In genomic region chr1:8938232-8939117, GRCh38 we compare ENCODE assay signal across 16 cellular contexts. TPM values are rescaled to one million over a fixed set of nuclear protein-coding genes. Genes with fewer than 3 reads are reported as not detected.
DNase-seq lines count a peak whose midpoint lies in the region; ATAC-seq and TF ChIP-seq lines count a peak whose summit lies in the region.
"Had no signal": no experiment of that assay in that cellular context is flagged by ENCODE, and none has a peak within 500 bp of the region (broad histone marks: within the 10 kb centered on the region; RNA-seq: fewer than 3 reads in every experiment).

No MANE protein-coding gene starts in this region.

- H3K36me3 Mint-ChIP-seq in T-cell: no peaks in the 10 kb centered on the region

- 65 to 74% methylated on average over 7 of the region's 7 CpGs for WGBS in esophagus, 2 donors
- 87% methylated on average over 7 of the region's 7 CpGs for WGBS in SK-N-SH (ENCODE audit: low lambda C conversion rate)

- TF ChIP-seq RAD21 in SK-N-SH (IDR thresholded peaks at IDR 0.05; ENCODE audit: low read length): no peak

- in situ Hi-C loops in HAP-1 (cut with MboI; ENCODE audit: low sequenced_read_pairs): no loop called here

- TF ChIP-seq CTCF in SK-N-SH (IDR thresholded peaks at IDR 0.05): no peak

- peaks cover 46 to 58% (median 52%) of the 10 kb centered on the region in 3 donors for H3K4me1 Mint-ChIP-seq in T-cell

- no peaks in the 10 kb centered on the region for H3K9me3 Mint-ChIP-seq in T-cell

- no peak overlapping the region for H2AFZ ChIP-seq in SK-N-SH (ENCODE audit: low read depth)

- H3K4me3 ChIP-seq in BLaER1: no peak overlapping the region
- H3K4me3 ChIP-seq in HAP-1: no peak overlapping the region
- H3K4me3 ChIP-seq in esophagus (ENCODE audit: low read depth in 1 of 2, low read length in 2 of 2): no peak overlapping the region
- H3K4me3 ChIP-seq in SK-N-SH (ENCODE audit: low read depth in 2 of 2, low read length in 1 of 2): no peak overlapping the region
- H3K4me3 ChIP-seq: lung had no signal

- CTCF ChIA-PET in T-cell (lab: Charles Lee): no interaction called here
- CTCF ChIA-PET in SK-N-SH (lab: Yijun Ruan, JAX): interaction anchor here (0.9 to 2.0 kb wide), 5 partner anchors 50 to 553 kb away, joined by 3 to 5 read pairs (median 3); no protein-coding TSS in a partner anchor

- H3K27ac ChIP-seq in BLaER1 (no peak overlapping the region), esophagus (ENCODE audit: low read depth in 2 of 2, low read length in 1 of 2) (peak overlapping the region; percentile 9 to 73), SK-N-SH (ENCODE audit: low read depth in 2 of 2, low read length in 1 of 2) (no peak overlapping the region)
- H3K27ac ChIP-seq: C4-2B, RWPE1, WERI-Rb-1 had no signal

- H3K4me2 ChIP-seq in BLaER1 (peak overlapping the region; percentile 57), SK-N-SH (no peak overlapping the region)

- H3K4me1 ChIP-seq in BLaER1 (peaks cover 32% of the 10 kb centered on the region), HAP-1 (peaks cover 16% of the 10 kb centered on the region), esophagus (ENCODE audit: control insufficient read depth in 2 of 2, insufficient read depth in 2 of 2, low read length in 1 of 2) (peaks cover 0 to 2% of the 10 kb centered on the region in 2 donors), SK-N-SH (ENCODE audit: control insufficient read depth in 1 of 2, insufficient read depth in 2 of 2, low read depth in 1 of 2, low read length in 1 of 2) (no peaks in the 10 kb centered on the region)

- no peaks in the 10 kb centered on the region for H4K20me1 ChIP-seq in BLaER1
- no peaks in the 10 kb centered on the region for H4K20me1 ChIP-seq in SK-N-SH (ENCODE audit: insufficient read depth)

- H3K27ac Mint-ChIP-seq in T-cell: peak overlapping the region; percentile 85 to 87

- H3K27me3 ChIP-seq in BLaER1 (no peaks in the 10 kb centered on the region), HAP-1 (ENCODE audit: low read depth) (no peaks in the 10 kb centered on the region), esophagus (ENCODE audit: control insufficient read depth in 1 of 2, insufficient read depth in 2 of 2, low read length in 2 of 2) (no peaks in the 10 kb centered on the region), SK-N-SH (ENCODE audit: insufficient read depth) (no peaks in the 10 kb centered on the region)

- ATAC-seq in T-cell (replicated peaks in 1 of 4) (peak; percentile 54 to 81 (median 57)), GM21360 (IDR thresholded peaks at IDR 0.05; ENCODE audit: unreplicated experiment) (no peak)
- ATAC-seq: HCT116 had no signal

- POLR2A ChIA-PET in T-cell (lab: Charles Lee) (interaction anchor here in 1 of 2 donors (0.5 kb wide), 1 partner anchor 1317 kb away, joined by 4 read pairs; no protein-coding TSS in a partner anchor), SK-N-SH (lab: Yijun Ruan, JAX) (no interaction called here)

- no peaks in the 10 kb centered on the region for H3K36me3 ChIP-seq in BLaER1
- H3K36me3 ChIP-seq in HAP-1 (replicated peaks): no peaks in the 10 kb centered on the region
- H3K36me3 ChIP-seq in esophagus (ENCODE audit: control insufficient read depth in 2 of 2, insufficient read depth in 2 of 2, low read length in 1 of 2): no peaks in the 10 kb centered on the region
- no peaks in the 10 kb centered on the region for H3K36me3 ChIP-seq in SK-N-SH (replicated peaks in 1 of 2; ENCODE audit: control insufficient read depth in 1 of 2, insufficient read depth in 2 of 2, low read length in 1 of 2)
- H3K36me3 ChIP-seq: WERI-Rb-1 had no signal

- no peaks in the 10 kb centered on the region for H3K79me2 ChIP-seq in SK-N-SH (ENCODE audit: insufficient read depth)

- H3K9me2 ChIP-seq in SK-N-SH: no peaks in the 10 kb centered on the region

- peak overlapping the region in 1 of 3 donors; percentile 51 for H3K4me3 Mint-ChIP-seq in T-cell

- H3K27me3 Mint-ChIP-seq in T-cell: no peaks in the 10 kb centered on the region

- no peak for TF ChIP-seq EP300 in SK-N-SH (IDR thresholded peaks at IDR 0.05; ENCODE audit: borderline replicate concordance in 1 of 2, low read depth in 1 of 2, low read length in 1 of 2)

- DNase-seq in HAP-1 (ENCODE audit: low spot score in 2 of 2) (peak; percentile 68), T-cell (no peak), amygdala (lab: John Stamatoyannopoulos, UW) (no peak), SK-N-SH (no peak), NCI-H524 treated with DMSO at 0.1 percent for 48 hours (lab: John Stamatoyannopoulos, UW) (no peak)
- DNase-seq: effector memory CD4-positive, alpha-beta T cell; hippocampal formation; NCI-H2171; WERI-Rb-1 had no signal

- peaks cover 10% of the 10 kb centered on the region; the same call in 1 of the 2 replicates for H3K9me3 ChIP-seq in BLaER1
- peaks cover 12% of the 10 kb centered on the region for H3K9me3 ChIP-seq in HAP-1
- no peaks in the 10 kb centered on the region for H3K9me3 ChIP-seq in esophagus (ENCODE audit: control insufficient read depth in 2 of 2, insufficient read depth in 1 of 2, low read depth in 1 of 2, low read length in 1 of 2)
- no peaks in the 10 kb centered on the region for H3K9me3 ChIP-seq in SK-N-SH

- H3K9ac ChIP-seq in BLaER1 (no peak overlapping the region), SK-N-SH (no peak overlapping the region)

- no peaks in the 10 kb centered on the region for H3F3A ChIP-seq in SK-N-SH (replicated peaks; ENCODE audit: insufficient read depth)

TF ChIP-seq in SK-N-SH, 30 proteins besides CTCF, POLR2A, EP300 and RAD21:
- TF ChIP-seq CHD2 (IDR thresholded peaks at IDR 0.05; ENCODE audit: low read length, partially characterized antibody): no peak
- TF ChIP-seq REST (IDR thresholded peaks at IDR 0.05; ENCODE audit: low read depth, low read length): no peak
- TF ChIP-seq IRF3 (IDR thresholded peaks at IDR 0.05; ENCODE audit: low read depth, low read length): no peak
- TF ChIP-seq NRF1 (IDR thresholded peaks at IDR 0.05; ENCODE audit: low read depth, low read length): no peak
- TF ChIP-seq MAX (IDR thresholded peaks at IDR 0.05; ENCODE audit: low read depth): no peak
- TF ChIP-seq FOXJ3 (CRISPR knock-in tag; IDR thresholded peaks at IDR 0.05): no peak
- no peak for TF ChIP-seq TAF1 (IDR thresholded peaks at IDR 0.05; ENCODE audit: borderline replicate concordance, low read depth, low read length)

RNA-seq across cellular contexts. Expression of gene CA6, which starts 7.2 kb away (rescaled TPM):
- total RNA-seq in T-cell: 1 to 10 TPM in 4 of 5 donors, under 1 TPM in 1; 0.95 to 2.8 (median 1.8) TPM
- polyA plus RNA-seq in esophagus: under 1 TPM in 1 of 2 donors, not detected in 1; 0.06 TPM
- not detected in 2 replicates for polyA plus RNA-seq in SK-N-SH (2012; rRNA removed)
- not detected in 2 replicates for polyA plus RNA-seq in SK-N-SH (2012; cell fraction: cytosol; rRNA removed)
- not detected in 2 replicates for polyA plus RNA-seq in SK-N-SH (2012; cell fraction: nucleus; rRNA removed)
- total RNA-seq: lung had no signal

RNA-seq across cellular contexts. Expression of gene ENO1, which starts 60.0 kb away (rescaled TPM):
- 100 to 1,000 TPM; 308 to 625 (median 545) TPM for total RNA-seq in T-cell
- 1,000 to 10,000 TPM in 1 of 2 donors, 100 to 1,000 TPM in 1; 403 to 1,101 TPM for polyA plus RNA-seq in esophagus
- 1,578 and 1,599 TPM in 2 replicates for polyA plus RNA-seq in SK-N-SH (2012; rRNA removed)
- 1,008 and 1,227 TPM in 2 replicates for polyA plus RNA-seq in SK-N-SH (2012; cell fraction: cytosol; rRNA removed)
- 1,203 and 1,510 TPM in 2 replicates for polyA plus RNA-seq in SK-N-SH (2012; cell fraction: nucleus; rRNA removed)

Comparison
In these comparisons a context has a peak if more than half of its experiments do, and no peak if none do; other contexts are left out.
1. H3K27ac ChIP-seq: peak in esophagus (2 of 2); none in BLaER1 (single experiment) and SK-N-SH (0 of 2).
2. DNase-seq: peak in HAP-1 (2 of 2); none in T-cell (0 of 34), amygdala (0 of 56), SK-N-SH (single experiment) and NCI-H524 treated with DMSO at 0.1 percent for 48 hours (single experiment).